12 cellular contexts compared by ENCODE assay signal in the genomic region with DNA sequence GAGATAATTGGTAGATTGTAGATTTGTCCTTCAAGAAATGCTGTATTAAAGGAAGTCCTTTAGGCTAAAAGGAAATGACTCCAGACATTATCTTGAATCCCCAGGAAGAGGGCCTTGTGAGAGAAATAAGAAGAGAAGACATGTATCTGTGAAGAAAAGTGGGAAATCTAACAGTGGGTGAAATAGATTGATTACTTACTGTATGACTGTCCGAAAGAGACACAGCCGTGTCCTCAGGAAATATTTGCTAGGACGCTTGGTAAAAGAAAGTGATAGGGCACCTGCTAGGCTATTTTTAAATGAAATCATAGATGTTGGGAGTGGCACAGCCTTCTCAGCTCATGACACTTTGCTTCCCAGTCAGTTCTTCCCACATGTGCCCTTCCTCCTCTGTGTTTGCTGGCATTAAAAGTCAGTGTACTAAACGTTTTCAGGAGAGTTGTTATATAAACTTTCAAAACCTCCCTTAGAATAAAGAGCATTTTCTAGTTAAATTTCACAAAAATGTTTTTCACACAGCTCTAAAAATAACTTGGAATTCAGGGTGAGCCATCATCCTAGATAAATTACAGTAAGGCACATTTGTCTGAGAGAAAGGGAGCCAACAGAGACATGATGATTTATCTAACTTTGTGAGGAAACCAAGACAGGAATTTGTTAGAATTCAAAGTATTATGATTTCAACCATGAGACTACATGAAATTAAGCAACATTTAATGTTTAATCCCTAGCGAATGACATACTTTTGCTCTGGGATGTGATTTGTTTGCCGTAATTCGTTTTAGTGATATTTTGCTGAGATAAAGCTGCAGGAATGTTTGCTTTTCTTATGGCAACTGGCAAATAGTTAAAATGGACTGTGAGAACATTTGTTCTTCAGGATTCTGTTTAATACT. TPM values are rescaled to one million over a fixed set of nuclear protein-coding genes. Genes with fewer than 3 reads are reported as not detected.
DNase-seq lines count a peak whose midpoint lies in the region; ATAC-seq and TF ChIP-seq lines count a peak whose summit lies in the region.
"Had no signal": no experiment of that assay in that cellular context is flagged by ENCODE, and none has a peak within 500 bp of the region (broad histone marks: within the 10 kb centered on the region; RNA-seq: fewer than 3 reads in every experiment).

No MANE protein-coding gene starts in this region.

- peak overlapping the region; percentile 86 to 96 (median 90) for H3K27ac Mint-ChIP-seq in nephron

- peak overlapping the region; percentile 12 for H3K27ac ChIP-seq in cardiac muscle cell
- peak overlapping the region; percentile 45 to 71 for H3K27ac ChIP-seq in aorta (ENCODE audit: low read depth in 1 of 2, low read length in 2 of 2)
- H3K27ac ChIP-seq in breast epithelium: peak overlapping the region in 1 of 2 donors; percentile 80

- DNase-seq in Right ventricle myocardium inferior (ENCODE audit: missing footprints): no peak
- DNase-seq in cardiac septum (ENCODE audit: low spot score): no peak
- DNase-seq in cardiac muscle cell (ENCODE audit: low read depth in 1 of 2, low spot score in 1 of 2): peak in 1 of 2 donors; percentile 64
- DNase-seq in aorta: no peak
- no peak for DNase-seq in H7
- no peak for DNase-seq in breast epithelium (ENCODE audit: low spot score in 2 of 2)
- no peak for DNase-seq in DMS79 (lab: John Stamatoyannopoulos, UW)
- DNase-seq: 8988T; activated T-cell treated with anti-CD3 and anti-CD28 coated beads, Interleukin-2, amount 50 U/mL, for 48 hours; hippocampal formation; Peyer's patch had no signal

- H3K36me3 ChIP-seq in cardiac muscle cell: no peaks in the 10 kb centered on the region
- no peaks in the 10 kb centered on the region for H3K36me3 ChIP-seq in aorta (ENCODE audit: control insufficient read depth in 1 of 2, insufficient read depth in 2 of 2, low read length in 1 of 2)
- no peaks in the 10 kb centered on the region for H3K36me3 ChIP-seq in H7 (replicated peaks; ENCODE audit: control insufficient read depth, insufficient read depth, low read length)
- no peaks in the 10 kb centered on the region for H3K36me3 ChIP-seq in breast epithelium
- H3K36me3 ChIP-seq: Peyer's patch had no signal

- H3K4me3 Mint-ChIP-seq in nephron: peak overlapping the region in 2 of 3 experiments; percentile 2 to 57

- H3K9me3 Mint-ChIP-seq in nephron: peaks cover 9% of the 10 kb centered on the region

- H3K36me3 Mint-ChIP-seq in nephron (ENCODE audit: low read depth): peaks cover 4% of the 10 kb centered on the region

- WGBS in aorta, 2 donors: 4 to 11% methylated on average over 7 of the region's 7 CpGs

- TF ChIP-seq POLR2A in breast epithelium (IDR thresholded peaks at IDR 0.05): no peak

- H3K9me3 ChIP-seq in cardiac muscle cell (ENCODE audit: low read depth) (no peaks in the 10 kb centered on the region), aorta (ENCODE audit: control insufficient read depth, low read length) (no peaks in the 10 kb centered on the region), breast epithelium (no peaks in the 10 kb centered on the region)
- H3K9me3 ChIP-seq: Peyer's patch had no signal

- ATAC-seq in Right ventricle myocardium inferior (peak; percentile 28), aorta (ENCODE audit: low FRiP score) (peak; percentile 36)

- H3K27me3 ChIP-seq in cardiac muscle cell (no peaks in the 10 kb centered on the region), aorta (ENCODE audit: control insufficient read depth in 1 of 2, insufficient read depth in 2 of 2, low read length in 1 of 2) (no peaks in the 10 kb centered on the region), H7 (ENCODE audit: control insufficient read depth, insufficient read depth, low read length) (no peaks in the 10 kb centered on the region), breast epithelium (no peaks in the 10 kb centered on the region)
- H3K27me3 ChIP-seq: Peyer's patch had no signal

- H3K4me1 ChIP-seq in cardiac muscle cell (ENCODE audit: low read depth): peaks cover 16% of the 10 kb centered on the region
- H3K4me1 ChIP-seq in aorta (ENCODE audit: control insufficient read depth in 1 of 2, insufficient read depth in 2 of 2, low read length in 2 of 2): no peaks in the 10 kb centered on the region
- no peaks in the 10 kb centered on the region for H3K4me1 ChIP-seq in breast epithelium
- H3K4me1 ChIP-seq: Peyer's patch had no signal

- H3K27me3 Mint-ChIP-seq in nephron (ENCODE audit: low read depth): no peaks in the 10 kb centered on the region

- H3K4me1 Mint-ChIP-seq in nephron: peaks cover 34% of the 10 kb centered on the region

- TF ChIP-seq CTCF in cardiac muscle cell (IDR thresholded peaks at IDR 0.05; ENCODE audit: low read depth, low read length) (no peak), nephron (IDR thresholded peaks at IDR 0.05; ENCODE audit: unreplicated experiment in 3 of 3) (no peak), breast epithelium (IDR thresholded peaks at IDR 0.05) (no peak)

- H3K4me3 ChIP-seq in cardiac muscle cell: no peak overlapping the region
- H3K4me3 ChIP-seq in aorta (ENCODE audit: low read length in 2 of 2): no peak overlapping the region
- H3K4me3 ChIP-seq in H7 (ENCODE audit: insufficient read depth, low read depth, low read length): no peak overlapping the region
- no peak overlapping the region for H3K4me3 ChIP-seq in breast epithelium
- H3K4me3 ChIP-seq: Peyer's patch had no signal

- intact Hi-C loops in Right ventricle myocardium inferior (cut with DNase I) (no loop called here), cardiac septum (cut with DNase I) (no loop called here), aorta (cut with DNase I) (loop anchor here in 1 of 2 donors (10.0 kb wide), 1 partner anchor 53 kb away; a partner anchor contains a TSS), breast epithelium (cut with DNase I; ENCODE audit: low total_unique reads) (no loop called here)

RNA-seq across cellular contexts. Expression of a gene that starts 35.0 kb away (rescaled TPM):
- 28.4 TPM for total RNA-seq in Right ventricle myocardium inferior
- 37.4 TPM for total RNA-seq in cardiac septum
- total RNA-seq in cardiac muscle cell: 34.2 and 42.6 TPM in 2 replicates
- 40.0 and 41.0 TPM in 2 replicates for polyA plus RNA-seq in cardiac muscle cell
- 10 to 100 TPM; 16.9 to 21.8 TPM for total RNA-seq in aorta
- 10 to 100 TPM in 1 of 2 donors, 1 to 10 TPM in 1; 8.1 to 19.5 TPM for polyA plus RNA-seq in aorta
- total RNA-seq in H7 (2014; rRNA removed; shearing (Covaris generic)): 31.8 and 54.6 TPM in 2 replicates
- total RNA-seq in breast epithelium: 10 to 100 TPM; 53.7 to 64.0 (median 60.9) TPM

RNA-seq across cellular contexts. Expression of a gene that starts 52.2 kb away (rescaled TPM):
- total RNA-seq in Right ventricle myocardium inferior (35.3 TPM), cardiac septum (32.0 TPM), cardiac muscle cell (37.9 and 42.9 TPM in 2 replicates), aorta (10 to 100 TPM; 16.8 to 17.7 TPM), breast epithelium (10 to 100 TPM; 28.1 to 34.1 (median 33.1) TPM)
- polyA plus RNA-seq in cardiac muscle cell (91.0 and 92.2 TPM in 2 replicates), aorta (10 to 100 TPM; 18.1 to 24.5 TPM)
- 24.2 and 26.1 TPM in 2 replicates for total RNA-seq in H7 (2014; rRNA removed; shearing (Covaris generic))
